ENCODE assay signal across 1 cellular context in the genomic region with DNA sequence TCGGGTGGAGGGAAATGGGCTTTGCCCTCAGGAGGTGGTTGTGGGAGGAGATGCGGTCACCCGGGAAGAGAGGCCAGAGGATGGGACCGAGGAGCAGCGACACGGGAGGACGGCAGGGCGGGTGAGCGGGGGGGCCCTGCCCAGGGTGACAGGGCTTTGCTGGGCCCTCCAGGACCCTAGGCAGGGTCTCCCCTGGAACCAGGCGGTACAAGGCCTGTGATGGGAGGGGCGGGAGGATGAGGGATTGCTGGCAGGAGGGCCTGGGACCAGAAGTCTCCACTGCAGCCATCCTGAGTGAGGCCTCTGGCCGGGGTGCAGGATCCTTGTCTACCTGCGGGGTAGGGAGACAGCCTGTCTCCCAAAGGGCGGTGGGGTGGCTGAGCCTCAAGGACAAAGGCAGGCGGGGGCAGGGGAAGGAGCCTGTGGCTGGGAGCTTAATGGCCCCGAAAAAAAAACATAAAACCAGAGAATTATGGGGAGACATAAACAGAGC.
TF ChIP-seq lines count a peak whose summit lies in the region.

No MANE protein-coding gene starts in this region.

TF ChIP-seq in HEK293, 187 proteins besides CTCF, POLR2A, EP300 and RAD21 (continued from another document):
- TF ChIP-seq, protein P1, sequence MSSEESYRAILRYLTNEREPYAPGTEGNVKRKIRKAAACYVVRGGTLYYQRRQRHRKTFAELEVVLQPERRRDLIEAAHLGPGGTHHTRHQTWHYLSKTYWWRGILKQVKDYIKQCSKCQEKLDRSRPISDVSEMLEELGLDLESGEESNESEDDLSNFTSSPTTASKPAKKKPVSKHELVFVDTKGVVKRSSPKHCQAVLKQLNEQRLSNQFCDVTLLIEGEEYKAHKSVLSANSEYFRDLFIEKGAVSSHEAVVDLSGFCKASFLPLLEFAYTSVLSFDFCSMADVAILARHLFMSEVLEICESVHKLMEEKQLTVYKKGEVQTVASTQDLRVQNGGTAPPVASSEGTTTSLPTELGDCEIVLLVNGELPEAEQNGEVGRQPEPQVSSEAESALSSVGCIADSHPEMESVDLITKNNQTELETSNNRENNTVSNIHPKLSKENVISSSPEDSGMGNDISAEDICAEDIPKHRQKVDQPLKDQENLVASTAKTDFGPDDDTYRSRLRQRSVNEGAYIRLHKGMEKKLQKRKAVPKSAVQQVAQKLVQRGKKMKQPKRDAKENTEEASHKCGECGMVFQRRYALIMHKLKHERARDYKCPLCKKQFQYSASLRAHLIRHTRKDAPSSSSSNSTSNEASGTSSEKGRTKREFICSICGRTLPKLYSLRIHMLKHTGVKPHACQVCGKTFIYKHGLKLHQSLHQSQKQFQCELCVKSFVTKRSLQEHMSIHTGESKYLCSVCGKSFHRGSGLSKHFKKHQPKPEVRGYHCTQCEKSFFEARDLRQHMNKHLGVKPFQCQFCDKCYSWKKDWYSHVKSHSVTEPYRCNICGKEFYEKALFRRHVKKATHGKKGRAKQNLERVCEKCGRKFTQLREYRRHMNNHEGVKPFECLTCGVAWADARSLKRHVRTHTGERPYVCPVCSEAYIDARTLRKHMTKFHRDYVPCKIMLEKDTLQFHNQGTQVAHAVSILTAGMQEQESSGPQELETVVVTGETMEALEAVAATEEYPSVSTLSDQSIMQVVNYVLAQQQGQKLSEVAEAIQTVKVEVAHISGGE (tag by site-specific recombination; conservative IDR thresholded peaks at IDR 0.05; ENCODE audit: low read depth): no peak
- TF ChIP-seq ZXDB (tag by site-specific recombination; IDR thresholded peaks at IDR 0.05) (no peak), MZF1 (tag by site-specific recombination; IDR thresholded peaks at IDR 0.05; ENCODE audit: borderline replicate concordance) (no peak), KLF7 (tag by site-specific recombination; IDR thresholded peaks at IDR 0.05; ENCODE audit: borderline replicate concordance) (no peak), KLF8 (tag by site-specific recombination; IDR thresholded peaks at IDR 0.05) (no peak), GLIS2 (tag by site-specific recombination; IDR thresholded peaks at IDR 0.05) (peak; percentile 36; the same call in 1 of the 2 replicates), ZNF202 (tag by site-specific recombination; IDR thresholded peaks at IDR 0.05; ENCODE audit: borderline replicate concordance) (no peak), TRIM28 (IDR thresholded peaks at IDR 0.05; ENCODE audit: borderline replicate concordance, low read length) (no peak), ZNF433 (tag by site-specific recombination; IDR thresholded peaks at IDR 0.05; ENCODE audit: low read depth) (no peak), ZNF394 (tag by site-specific recombination; IDR thresholded peaks at IDR 0.05; ENCODE audit: borderline replicate concordance) (no peak), ZNF341 (tag by site-specific recombination; IDR thresholded peaks at IDR 0.05; ENCODE audit: low read depth) (0 out of 2 replicates have a peak, but pooled peaks have one; percentile 9), ZNF175 (tag by site-specific recombination; IDR thresholded peaks at IDR 0.05) (no peak), ZNF121 (tag by site-specific recombination; IDR thresholded peaks at IDR 0.05) (no peak), ZNF501 (tag by site-specific recombination; IDR thresholded peaks at IDR 0.05) (no peak), BCL11A (tag by site-specific recombination; IDR thresholded peaks at IDR 0.05; ENCODE audit: low read depth) (no peak), ZNF354C (tag by site-specific recombination; IDR thresholded peaks at IDR 0.05; ENCODE audit: borderline replicate concordance, low read depth) (no peak), ZBTB8A (tag by site-specific recombination; IDR thresholded peaks at IDR 0.05) (peak; percentile 50), SCRT1 (tag by site-specific recombination; IDR thresholded peaks at IDR 0.05; ENCODE audit: borderline replicate concordance) (no peak)
- TF ChIP-seq, protein P2, sequence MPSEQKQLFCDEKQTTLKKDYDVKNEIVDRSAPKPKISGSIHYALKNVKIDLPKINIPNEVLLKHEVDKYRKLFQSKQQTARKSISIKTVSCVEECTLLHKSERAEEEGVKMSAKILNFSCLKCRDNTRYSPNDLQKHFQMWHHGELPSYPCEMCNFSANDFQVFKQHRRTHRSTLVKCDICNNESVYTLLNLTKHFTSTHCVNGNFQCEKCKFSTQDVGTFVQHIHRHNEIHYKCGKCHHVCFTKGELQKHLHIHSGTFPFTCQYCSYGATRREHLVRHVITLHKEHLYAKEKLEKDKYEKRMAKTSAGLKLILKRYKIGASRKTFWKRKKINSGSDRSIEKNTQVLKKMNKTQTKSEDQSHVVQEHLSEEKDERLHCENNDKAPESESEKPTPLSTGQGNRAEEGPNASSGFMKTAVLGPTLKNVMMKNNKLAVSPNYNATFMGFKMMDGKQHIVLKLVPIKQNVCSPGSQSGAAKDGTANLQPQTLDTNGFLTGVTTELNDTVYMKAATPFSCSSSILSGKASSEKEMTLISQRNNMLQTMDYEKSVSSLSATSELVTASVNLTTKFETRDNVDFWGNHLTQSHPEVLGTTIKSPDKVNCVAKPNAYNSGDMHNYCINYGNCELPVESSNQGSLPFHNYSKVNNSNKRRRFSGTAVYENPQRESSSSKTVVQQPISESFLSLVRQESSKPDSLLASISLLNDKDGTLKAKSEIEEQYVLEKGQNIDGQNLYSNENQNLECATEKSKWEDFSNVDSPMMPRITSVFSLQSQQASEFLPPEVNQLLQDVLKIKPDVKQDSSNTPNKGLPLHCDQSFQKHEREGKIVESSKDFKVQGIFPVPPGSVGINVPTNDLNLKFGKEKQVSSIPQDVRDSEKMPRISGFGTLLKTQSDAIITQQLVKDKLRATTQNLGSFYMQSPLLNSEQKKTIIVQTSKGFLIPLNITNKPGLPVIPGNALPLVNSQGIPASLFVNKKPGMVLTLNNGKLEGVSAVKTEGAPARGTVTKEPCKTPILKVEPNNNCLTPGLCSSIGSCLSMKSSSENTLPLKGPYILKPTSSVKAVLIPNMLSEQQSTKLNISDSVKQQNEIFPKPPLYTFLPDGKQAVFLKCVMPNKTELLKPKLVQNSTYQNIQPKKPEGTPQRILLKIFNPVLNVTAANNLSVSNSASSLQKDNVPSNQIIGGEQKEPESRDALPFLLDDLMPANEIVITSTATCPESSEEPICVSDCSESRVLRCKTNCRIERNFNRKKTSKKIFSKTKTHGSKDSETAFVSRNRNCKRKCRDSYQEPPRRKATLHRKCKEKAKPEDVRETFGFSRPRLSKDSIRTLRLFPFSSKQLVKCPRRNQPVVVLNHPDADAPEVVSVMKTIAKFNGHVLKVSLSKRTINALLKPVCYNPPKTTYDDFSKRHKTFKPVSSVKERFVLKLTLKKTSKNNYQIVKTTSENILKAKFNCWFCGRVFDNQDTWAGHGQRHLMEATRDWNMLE (tag by site-specific recombination; conservative IDR thresholded peaks at IDR 0.05; ENCODE audit: low read depth): no peak
- TF ChIP-seq, protein P3, sequence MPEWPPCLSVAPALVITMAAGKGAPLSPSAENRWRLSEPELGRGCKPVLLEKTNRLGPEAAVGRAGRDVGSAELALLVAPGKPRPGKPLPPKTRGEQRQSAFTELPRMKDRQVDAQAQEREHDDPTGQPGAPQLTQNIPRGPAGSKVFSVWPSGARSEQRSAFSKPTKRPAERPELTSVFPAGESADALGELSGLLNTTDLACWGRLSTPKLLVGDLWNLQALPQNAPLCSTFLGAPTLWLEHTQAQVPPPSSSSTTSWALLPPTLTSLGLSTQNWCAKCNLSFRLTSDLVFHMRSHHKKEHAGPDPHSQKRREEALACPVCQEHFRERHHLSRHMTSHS (tag by site-specific recombination; IDR thresholded peaks at IDR 0.05): no peak
- TF ChIP-seq, protein P4, sequence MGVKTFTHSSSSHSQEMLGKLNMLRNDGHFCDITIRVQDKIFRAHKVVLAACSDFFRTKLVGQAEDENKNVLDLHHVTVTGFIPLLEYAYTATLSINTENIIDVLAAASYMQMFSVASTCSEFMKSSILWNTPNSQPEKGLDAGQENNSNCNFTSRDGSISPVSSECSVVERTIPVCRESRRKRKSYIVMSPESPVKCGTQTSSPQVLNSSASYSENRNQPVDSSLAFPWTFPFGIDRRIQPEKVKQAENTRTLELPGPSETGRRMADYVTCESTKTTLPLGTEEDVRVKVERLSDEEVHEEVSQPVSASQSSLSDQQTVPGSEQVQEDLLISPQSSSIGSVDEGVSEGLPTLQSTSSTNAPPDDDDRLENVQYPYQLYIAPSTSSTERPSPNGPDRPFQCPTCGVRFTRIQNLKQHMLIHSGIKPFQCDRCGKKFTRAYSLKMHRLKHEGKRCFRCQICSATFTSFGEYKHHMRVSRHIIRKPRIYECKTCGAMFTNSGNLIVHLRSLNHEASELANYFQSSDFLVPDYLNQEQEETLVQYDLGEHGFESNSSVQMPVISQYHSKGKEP (tag by site-specific recombination; IDR thresholded peaks at IDR 0.05): no peak
